13 cellular contexts compared by ENCODE assay signal in the genomic region with DNA sequence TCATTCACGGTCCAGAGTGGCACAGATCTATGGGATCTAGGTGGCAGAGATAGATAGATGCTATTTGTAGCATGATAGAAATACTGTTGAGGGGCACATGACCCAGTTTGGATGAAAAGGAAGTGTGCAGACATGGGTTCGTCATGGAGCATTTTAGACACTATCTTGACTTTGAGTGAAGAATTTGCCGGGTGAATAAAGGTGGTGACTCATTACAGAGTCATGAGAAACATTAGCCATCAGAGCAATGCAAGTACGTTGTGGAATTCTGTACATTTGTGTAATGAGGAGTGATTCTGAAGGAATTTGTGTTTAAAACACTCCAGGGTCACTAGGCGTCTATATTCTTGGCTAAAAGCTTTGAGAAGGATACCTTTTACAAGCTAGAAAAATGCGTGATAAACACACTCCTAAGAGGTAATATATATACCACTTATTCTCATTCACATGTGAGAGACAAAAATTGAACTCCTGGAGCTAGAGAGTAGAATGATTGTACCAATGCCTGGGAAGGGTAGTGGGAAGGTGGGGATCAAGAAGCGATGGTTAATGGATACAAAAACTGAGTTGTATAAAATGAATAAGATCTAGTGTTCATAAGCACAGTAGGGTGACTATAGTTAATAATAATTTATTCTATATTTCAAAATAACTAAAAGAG.
DNase-seq lines count a peak whose midpoint lies in the region; ATAC-seq and TF ChIP-seq lines count a peak whose summit lies in the region.
"Had no signal": no experiment of that assay in that cellular context is flagged by ENCODE, and none has a peak within 500 bp of the region (broad histone marks: within the 10 kb centered on the region; RNA-seq: fewer than 3 reads in every experiment).

No MANE protein-coding gene starts in this region.

- CTCF ChIA-PET in PC-9 (lab: Charles Lee), result no interaction called here

- DNase-seq in EH (ENCODE audit: low read depth) (peak; percentile 96), PC-9 (peak; percentile 22 to 37), epithelial cell of esophagus (ENCODE audit: low read depth) (peak; percentile 59)
- no peak for DNase-seq in stimulated activated naive CD4-positive, alpha-beta T cell treated with Interleukin-2 at 50 U/mL for 16 hours (lab: John Stamatoyannopoulos, UW)
- DNase-seq: left ventricle myocardium superior, NCI-H1694 treated with DMSO at 0.1 percent for 48 hours, transverse colon had no signal

- no peaks in the 10 kb centered on the region; the same call in 1 of the 2 replicates for H3K9me3 ChIP-seq in PC-9 (ENCODE audit: insufficient read depth, low read depth)
- no peaks in the 10 kb centered on the region for H3K9me3 ChIP-seq in neural cell (ENCODE audit: low read length)
- H3K9me3 ChIP-seq: transverse colon had no signal

- intact Hi-C loops in PC-9 (cut with micrococcal nuclease; ENCODE audit: unreplicated experiment), result no loop called here

- H3K36me3 ChIP-seq in PC-9 (ENCODE audit: low read depth), result no peaks in the 10 kb centered on the region
- H3K36me3 ChIP-seq in neural cell (ENCODE audit: insufficient read depth, low read length), result no peaks in the 10 kb centered on the region
- H3K36me3 ChIP-seq: transverse colon had no signal

- no peak overlapping the region for H3K27ac Mint-ChIP-seq in stimulated activated memory B cell treated with anti-CD40 and anti-IgM and Interleukin-4, amounts not matched to agents 10 μg/mL and 1 μg/mL and 100 μg/mL, for 72 hours

- 0 out of 2 replicates have a peak, but pooled peaks cover 6% of the 10 kb centered on the region for H3K4me1 ChIP-seq in PC-9 (replicated peaks; ENCODE audit: insufficient read depth)

- TF ChIP-seq CTCF in PC-9 (conservative IDR thresholded peaks at IDR 0.05) (no peak), epithelial cell of esophagus (IDR thresholded peaks at IDR 0.05; ENCODE audit: insufficient read depth, low read depth, low read length, missing control alignments) (no peak), neural cell (IDR thresholded peaks at IDR 0.05; ENCODE audit: poor library complexity, severe bottlenecking) (no peak)

- H3K4me2 ChIP-seq in PC-9, result 0 out of 2 replicates have a peak overlapping the region, but pooled peaks have one; percentile 19
- no peak overlapping the region for H3K4me2 ChIP-seq in neural cell (ENCODE audit: low read length)

- no peak overlapping the region for H3K9ac ChIP-seq in neural cell (ENCODE audit: low read length)

- H3K4me3 ChIP-seq in PC-9 (no peak overlapping the region), epithelial cell of esophagus (ENCODE audit: low read length) (no peak overlapping the region), neural cell (ENCODE audit: low read length) (no peak overlapping the region)
- H3K4me3 ChIP-seq: GM12878, transverse colon had no signal

- H3K79me2 ChIP-seq in PC-9 (ENCODE audit: low read depth), result no peaks in the 10 kb centered on the region
- no peaks in the 10 kb centered on the region for H3K79me2 ChIP-seq in neural cell (replicated peaks; ENCODE audit: insufficient read depth, low read length)

- H3K27me3 ChIP-seq in PC-9 (ENCODE audit: insufficient read depth, low read depth), result no peaks in the 10 kb centered on the region
- no peaks in the 10 kb centered on the region for H3K27me3 ChIP-seq in neural cell (ENCODE audit: insufficient read depth, low read depth, low read length)
- H3K27me3 ChIP-seq: transverse colon had no signal

- peaks cover 8% of the 10 kb centered on the region for H3K9me3 Mint-ChIP-seq in stimulated activated memory B cell treated with anti-CD40 and anti-IgM and Interleukin-4, amounts not matched to agents 10 μg/mL and 1 μg/mL and 100 μg/mL, for 72 hours

- no peak overlapping the region for H2AFZ ChIP-seq in PC-9
- no peak overlapping the region for H2AFZ ChIP-seq in neural cell (ENCODE audit: low read depth, low read length)

- POLR2A ChIA-PET in PC-9 (lab: Charles Lee; ENCODE audit: unreplicated experiment), result no interaction called here

- no peak for TF ChIP-seq RAD21 in neural cell (conservative IDR thresholded peaks at IDR 0.05)

- H3F3A ChIP-seq in PC-9 (ENCODE audit: insufficient read depth, low read depth) (no peaks in the 10 kb centered on the region), neural cell (ENCODE audit: insufficient read depth, low read length, poor library complexity, severe bottlenecking) (no peaks in the 10 kb centered on the region)

- H3K36me3 Mint-ChIP-seq in stimulated activated memory B cell treated with anti-CD40 and anti-IgM and Interleukin-4, amounts not matched to agents 10 μg/mL and 1 μg/mL and 100 μg/mL, for 72 hours, result no peaks in the 10 kb centered on the region

- TF ChIP-seq EP300 in neural cell (conservative IDR thresholded peaks at IDR 0.05; ENCODE audit: poor library complexity, severe bottlenecking), result no peak

- H3K4me1 Mint-ChIP-seq in stimulated activated memory B cell treated with anti-CD40 and anti-IgM and Interleukin-4, amounts not matched to agents 10 μg/mL and 1 μg/mL and 100 μg/mL, for 72 hours, result no peaks in the 10 kb centered on the region

- no TSS peak for BruUV-seq in PC-9 (replicated peaks; lab: Mats Ljungman, UMichigan)

- no peak overlapping the region for H3K27ac ChIP-seq in PC-9
- H3K27ac ChIP-seq in neural cell (ENCODE audit: low read length), result no peak overlapping the region
- H3K27ac ChIP-seq: epithelial cell of prostate, transverse colon had no signal

- no peak for ATAC-seq in GM21360 (IDR thresholded peaks at IDR 0.05; ENCODE audit: unreplicated experiment)
- ATAC-seq in stimulated activated memory B cell treated with anti-CD40 and anti-IgM and Interleukin-4, amounts not matched to agents 10 μg/mL and 1 μg/mL and 100 μg/mL, for 72 hours, result no peak
- ATAC-seq in HG03432 (IDR thresholded peaks at IDR 0.05; ENCODE audit: unreplicated experiment), result no peak
- ATAC-seq: GM12878, left ventricle myocardium superior had no signal

- no peaks in the 10 kb centered on the region for H3K9me2 ChIP-seq in PC-9 (ENCODE audit: insufficient read depth)
- no peaks in the 10 kb centered on the region for H3K9me2 ChIP-seq in neural cell (ENCODE audit: insufficient read depth, low read length)

- H4K20me1 ChIP-seq in PC-9 (ENCODE audit: insufficient read depth) (no peaks in the 10 kb centered on the region), neural cell (ENCODE audit: insufficient read depth) (no peaks in the 10 kb centered on the region)

- no peak overlapping the region for H3K4me3 Mint-ChIP-seq in stimulated activated memory B cell treated with anti-CD40 and anti-IgM and Interleukin-4, amounts not matched to agents 10 μg/mL and 1 μg/mL and 100 μg/mL, for 72 hours

- no peaks in the 10 kb centered on the region for H3K27me3 Mint-ChIP-seq in stimulated activated memory B cell treated with anti-CD40 and anti-IgM and Interleukin-4, amounts not matched to agents 10 μg/mL and 1 μg/mL and 100 μg/mL, for 72 hours

TF ChIP-seq in neural cell, 6 proteins besides CTCF, POLR2A, EP300 and RAD21:
- TF ChIP-seq REST (IDR thresholded peaks at IDR 0.05; ENCODE audit: borderline replicate concordance) (no peak), POLR2AphosphoS5 (IDR thresholded peaks at IDR 0.05) (peak; percentile 55)
